ENCODE assay signal across 25 cellular contexts in the genomic region with DNA sequence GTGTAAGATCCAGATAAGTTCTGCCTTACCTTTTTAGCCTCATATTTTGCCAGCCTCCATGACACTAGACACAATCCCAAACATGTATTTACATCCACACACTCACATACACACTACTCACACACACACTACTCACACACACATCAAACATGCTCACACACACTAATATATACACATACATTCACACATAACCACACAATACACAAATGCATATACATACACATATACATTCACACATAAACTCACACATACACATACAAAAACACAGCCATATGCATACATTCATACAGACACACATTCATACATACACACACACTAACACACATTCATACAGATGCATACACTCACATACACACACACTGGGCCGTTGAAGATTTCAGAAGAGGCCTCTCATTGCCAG.
"Had no signal": no experiment of that assay in that cellular context is flagged by ENCODE, and none has a peak within 500 bp of the region (broad histone marks: within the 10 kb centered on the region; RNA-seq: fewer than 3 reads in every experiment).

No MANE protein-coding gene starts in this region.

- H3K27ac ChIP-seq: breast epithelium, epithelial cell of prostate, esophagus squamous epithelium, left ventricle myocardium inferior, tibial nerve had no signal

- DNase-seq: activated B cell treated with CpG ODN at 0.5 μM for 24 hours; activated CD4-positive, alpha-beta T cell treated with anti-CD3 and anti-CD28 coated beads, Interleukin-2, amount 50 U/mL, for 1 hour; activated CD8-positive, alpha-beta T cell treated with anti-CD3 and anti-CD28 coated beads for 36 hours; activated naive CD8-positive, alpha-beta T cell treated with anti-CD3 and anti-CD28 coated beads, Interleukin-2, amount 50 U/mL, for 24 hours; activated T-cell treated with anti-CD3 and anti-CD28 coated beads, Interleukin-2, amount 50 U/mL, for 48 hours; amygdala; effector CD8-positive, alpha-beta T cell; esophagus squamous epithelium; glutamatergic neuron; islet precursor cell; left ventricle myocardium inferior; mucosa of descending colon; posterior cingulate gyrus; stimulated activated CD4-positive, alpha-beta T cell treated with anti-CD3 and anti-CD28 coated beads, Interleukin-15, amount 100 ng/mL, for 24 hours; stimulated activated CD4-positive, alpha-beta T cell treated with anti-CD3 and anti-CD28 coated beads, Interleukin-2, amount 100 ng/mL, for 24 hours; stimulated activated naive B cell treated with anti-CD40 and anti-IgM and Interleukin-4, amounts not matched to agents 10 μg/mL and 1 μg/mL and 100 μg/mL, for 72 hours; T-cell had no signal

- FAIRE-seq: colon, endometrium, frontal cortex had no signal

- H3K9me3 ChIP-seq: breast epithelium, esophagus squamous epithelium, left ventricle myocardium inferior, mucosa of descending colon, tibial nerve had no signal

- H3K4me3 ChIP-seq: breast epithelium, esophagus squamous epithelium, left ventricle myocardium inferior, lung, mucosa of descending colon, tibial nerve had no signal

- H3K4me1 ChIP-seq: breast epithelium, esophagus squamous epithelium, left ventricle myocardium inferior, tibial nerve had no signal

- H3K27me3 ChIP-seq: breast epithelium, esophagus squamous epithelium, tibial nerve had no signal

- ATAC-seq: activated CD8-positive, alpha-beta T cell treated with anti-CD3 and anti-CD28 coated beads for 36 hours; activated naive CD8-positive, alpha-beta T cell treated with anti-CD3 and anti-CD28 coated beads, Interleukin-2, amount 50 U/mL, for 24 hours; mucosa of descending colon; sciatic nerve; stimulated activated naive B cell treated with anti-CD40 and anti-IgM and Interleukin-4, amounts not matched to agents 10 μg/mL and 1 μg/mL and 100 μg/mL, for 72 hours; T-cell had no signal

- H3K36me3 ChIP-seq: breast epithelium, esophagus squamous epithelium, left ventricle myocardium inferior, tibial nerve had no signal
